ENCODE assay signal across 8 cellular contexts in the genomic region with DNA sequence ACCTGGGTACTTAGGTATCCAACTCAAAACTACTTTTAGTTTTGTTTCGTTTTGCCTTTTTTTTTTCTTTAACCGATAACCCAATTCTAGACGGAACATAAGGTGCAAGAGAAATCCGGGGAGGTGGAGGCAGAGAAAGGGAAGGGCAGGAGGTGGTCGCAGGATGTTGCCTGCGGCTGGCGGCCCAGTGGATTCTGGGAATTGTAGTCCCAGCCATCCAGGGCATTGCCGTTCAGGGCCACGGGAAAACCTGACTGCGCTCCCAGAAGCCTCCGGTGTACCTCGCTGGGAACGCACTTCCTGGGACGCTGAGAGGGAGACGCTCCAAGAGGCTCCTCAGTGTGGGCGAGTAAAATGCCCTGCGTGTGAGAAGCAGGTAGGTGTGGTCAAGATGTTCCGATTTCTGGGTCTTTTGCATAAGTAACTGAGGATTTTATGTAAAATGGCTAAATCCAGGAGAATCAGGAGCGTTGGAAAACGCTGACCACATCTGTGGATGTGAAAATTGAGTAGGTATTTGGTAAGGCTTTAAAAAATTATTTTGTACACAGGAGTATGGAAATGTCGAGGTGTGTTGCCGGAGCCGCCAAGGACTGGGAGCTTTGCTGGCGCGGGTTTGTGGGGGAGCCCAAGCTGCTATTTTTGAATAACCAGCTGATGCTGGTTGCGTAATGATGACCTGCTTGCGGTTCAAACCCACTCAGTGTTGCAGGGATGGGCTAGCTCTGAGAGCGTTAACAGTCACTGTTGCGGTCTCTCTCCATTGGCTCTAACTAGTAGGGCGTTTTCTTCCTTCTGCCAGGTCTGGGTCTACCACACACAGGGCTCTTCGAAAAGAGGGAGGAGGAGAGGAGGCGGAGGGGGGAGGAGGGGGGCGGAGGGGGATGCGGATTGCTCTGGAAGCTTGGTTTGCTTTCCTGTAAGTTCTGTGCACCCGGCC. TPM values are rescaled to one million over a fixed set of nuclear protein-coding genes. Genes with fewer than 3 reads are reported as not detected.
A peak's percentile ranks its signal among the peaks of the same experiment; 100 is the strongest.
DNase-seq lines count a peak whose midpoint lies in the region; ATAC-seq and TF ChIP-seq lines count a peak whose summit lies in the region.

A gene (plus strand): TSS at position 288 of the 940 bp plus-strand sequence. CDS start 9,216 bp downstream, outside the sequence.

- intact Hi-C loops in prostate gland (cut with DNase I): loop anchor here (5.0 to 10.0 kb wide), 2 partner anchors 56 to 189 kb away; a partner anchor contains a TSS

- peaks cover 21% of the 10 kb centered on the region for H3K4me1 Mint-ChIP-seq in T-helper 1 cell treated with Interleukin-12 subunit alpha and Interleukin-12 subunit beta and Interleukin-4 antibody, amounts not matched to agents 30 μg/mL and 1 μg/mL, for 36 hours (ENCODE audit: low read depth)

- TF ChIP-seq CTCF in right atrium auricular region (IDR thresholded peaks at IDR 0.05) (no peak), prostate gland (IDR thresholded peaks at IDR 0.05) (no peak)

- H3K9me3 ChIP-seq in right atrium auricular region: peaks cover 0 to 5% of the 10 kb centered on the region in 2 donors
- H3K9me3 ChIP-seq in prostate gland: no peaks in the 10 kb centered on the region

- peak within 1 kb of the TSS; percentile 96 for H3K4me3 Mint-ChIP-seq in T-helper 1 cell treated with Interleukin-12 subunit alpha and Interleukin-12 subunit beta and Interleukin-4 antibody, amounts not matched to agents 30 μg/mL and 1 μg/mL, for 36 hours

- no peaks in the 10 kb centered on the region for H3K27me3 Mint-ChIP-seq in T-helper 1 cell treated with Interleukin-12 subunit alpha and Interleukin-12 subunit beta and Interleukin-4 antibody, amounts not matched to agents 30 μg/mL and 1 μg/mL, for 36 hours (ENCODE audit: low read depth)

- H3K27me3 ChIP-seq in right atrium auricular region (no peaks in the 10 kb centered on the region), prostate gland (replicated peaks; ENCODE audit: insufficient read depth) (no peaks in the 10 kb centered on the region)

- H3K4me3 ChIP-seq in right atrium auricular region: peak within 1 kb of the TSS; percentile 69 to 76
- peak within 1 kb of the TSS; percentile 56 to 60 for H3K4me3 ChIP-seq in prostate gland
- peak within 1 kb of the TSS; percentile 61 for H3K4me3 ChIP-seq in urinary bladder (ENCODE audit: low read depth, low read length)

- peak; percentile 96 for ATAC-seq in HG02870 (IDR thresholded peaks at IDR 0.05; ENCODE audit: unreplicated experiment)

- WGBS in prostate gland: under 1% methylated on average over 34 of the region's 35 CpGs
- WGBS in urinary bladder: under 1% methylated on average over 35 of the region's 35 CpGs

- H3K4me1 ChIP-seq in right atrium auricular region: peaks cover 0 to 13% of the 10 kb centered on the region in 2 donors
- no peaks in the 10 kb centered on the region for H3K4me1 ChIP-seq in prostate gland (replicated peaks)
- H3K4me1 ChIP-seq in urinary bladder (ENCODE audit: insufficient read depth): no peaks in the 10 kb centered on the region

- peak within 1 kb of the TSS; percentile 92 for H3K27ac Mint-ChIP-seq in T-helper 1 cell treated with Interleukin-12 subunit alpha and Interleukin-12 subunit beta and Interleukin-4 antibody, amounts not matched to agents 30 μg/mL and 1 μg/mL, for 36 hours

- H3K27ac ChIP-seq in angular gyrus (ENCODE audit: low read depth, low read length) (peak within 1 kb of the TSS; percentile 95), right atrium auricular region (peak within 1 kb of the TSS; percentile 95 to 96), prostate gland (peak within 1 kb of the TSS; percentile 93 to 96), urinary bladder (ENCODE audit: low read depth) (peak within 1 kb of the TSS; percentile 68)

- peaks cover 8% of the 10 kb centered on the region for H3K36me3 Mint-ChIP-seq in T-helper 1 cell treated with Interleukin-12 subunit alpha and Interleukin-12 subunit beta and Interleukin-4 antibody, amounts not matched to agents 30 μg/mL and 1 μg/mL, for 36 hours (ENCODE audit: low read depth)

- H3K9me3 Mint-ChIP-seq in T-helper 1 cell treated with Interleukin-12 subunit alpha and Interleukin-12 subunit beta and Interleukin-4 antibody, amounts not matched to agents 30 μg/mL and 1 μg/mL, for 36 hours: peaks cover 4% of the 10 kb centered on the region

- peak; percentile 93 for DNase-seq in NCI-H146 (lab: John Stamatoyannopoulos, UW)
- DNase-seq in right atrium auricular region (ENCODE audit: low spot score): peak; percentile 88
- DNase-seq in prostate gland (ENCODE audit: low spot score): peak; percentile 91

- TF ChIP-seq POLR2A in GM15510 (IDR thresholded peaks at IDR 0.05; ENCODE audit: borderline replicate concordance, extremely low read depth, insufficient read length) (peak; percentile 44), prostate gland (IDR thresholded peaks at IDR 0.05) (peak; percentile 72)

- peaks cover 21% of the 10 kb centered on the region for H3K36me3 ChIP-seq in right atrium auricular region
- H3K36me3 ChIP-seq in prostate gland: no peaks in the 10 kb centered on the region
- H3K36me3 ChIP-seq in urinary bladder (ENCODE audit: insufficient read depth): no peaks in the 10 kb centered on the region

RNA-seq across cellular contexts. Expression of the gene that starts here (rescaled TPM):
- 10 to 100 TPM; 28.8 to 34.0 TPM for total RNA-seq in right atrium auricular region
- 10 to 100 TPM; 33.1 to 43.9 TPM for total RNA-seq in prostate gland
- 39.8 TPM for total RNA-seq in urinary bladder
- polyA plus RNA-seq in urinary bladder: 20.2 TPM

Comparison
In these comparisons a context has a peak if more than half of its experiments do, and no peak if none do; other contexts are left out.
1. Peak in every context shown above with its lines: DNase-seq, ATAC-seq, H3K4me3 ChIP-seq and H3K27ac ChIP-seq.